In genomic region chr5:159316519-159317383, GRCh38 we compare ENCODE assay signal across 8 cellular contexts. TPM values are rescaled to one million over a fixed set of nuclear protein-coding genes. Genes with fewer than 3 reads are reported as not detected.
DNase-seq lines count a peak whose midpoint lies in the region; ATAC-seq, FAIRE-seq and TF ChIP-seq lines count a peak whose summit lies in the region.

No MANE protein-coding gene starts in this region.

- H3K27ac Mint-ChIP-seq in HFFc6: no peak overlapping the region

- peak; percentile 10 for DNase-seq in NCI-H2196 (lab: John Stamatoyannopoulos, UW; ENCODE audit: unreplicated experiment)
- DNase-seq in NCI-H2196 treated with DMSO at 0.1 percent for 48 hours (lab: John Stamatoyannopoulos, UW; ENCODE audit: unreplicated experiment): no peak
- DNase-seq in HFFc6: peak; percentile 43
- peak; percentile 27 for DNase-seq in RCC 7860 (ENCODE audit: low spot score)
- DNase-seq in GM12878 (ENCODE audit: low read depth, low spot score): no peak
- DNase-seq in left kidney (ENCODE audit: low read depth, low spot score): peak; percentile 78
- DNase-seq in stimulated activated naive CD4-positive, alpha-beta T cell treated with Interleukin-2 at 50 U/mL for 16 hours (lab: John Stamatoyannopoulos, UW): peak; percentile 5

- no peak overlapping the region for H3K9ac ChIP-seq in GM12878 (ENCODE audit: control insufficient read depth, insufficient read depth, low read length)

- no peaks in the 10 kb centered on the region for H3K4me1 Mint-ChIP-seq in HFFc6 (ENCODE audit: low read depth)

- H3K4me3 Mint-ChIP-seq in HFFc6: no peak overlapping the region

- no peaks in the 10 kb centered on the region for H3K36me3 Mint-ChIP-seq in HFFc6 (ENCODE audit: low read depth)

- RAD21 ChIA-PET in GM12878 (lab: Charles Lee; ENCODE audit: unreplicated experiment): interaction anchor here (0.6 to 5.0 kb wide), 16 partner anchors 10 to 1241 kb away, joined by 3 to 112 read pairs (median 4); no protein-coding TSS in a partner anchor

- TF ChIP-seq POLR2A in GM12878 (IDR thresholded peaks at IDR 0.05; ENCODE audit: low read depth, low read length): no peak

- H2AFZ ChIP-seq in GM12878 (ENCODE audit: control insufficient read depth, low read depth, low read length): no peak overlapping the region

- TF ChIP-seq RAD21 in GM12878 (IDR thresholded peaks at IDR 0.05; ENCODE audit: insufficient read depth, low read depth, low read length): peak; percentile 75

- TF ChIP-seq EP300 in GM12878 (IDR thresholded peaks at IDR 0.05; ENCODE audit: borderline replicate concordance in 1 of 2, control insufficient read depth in 1 of 2, low read depth in 2 of 2, low read length in 2 of 2): no peak

- no peaks in the 10 kb centered on the region for H3K36me3 ChIP-seq in GM12878 (ENCODE audit: control insufficient read depth in 2 of 2, insufficient read depth in 2 of 2, low read length in 1 of 2)

- no peak overlapping the region for H3K4me2 ChIP-seq in GM12878 (ENCODE audit: control insufficient read depth, insufficient read depth)

- 73% methylated on average over 9 of the region's 9 CpGs for WGBS in GM12878 (ENCODE audit: insufficient coverage, insufficient replicate concordance, low lambda C conversion rate, missing lambda C conversion rate)

- no peak overlapping the region for H3K27ac ChIP-seq in GM12878 (ENCODE audit: control insufficient read depth, insufficient read depth)

- CTCF ChIA-PET in GM12878 (lab: Yijun Ruan, JAX): interaction anchor here (0.6 to 6.9 kb wide), 41 partner anchors 9 to 1368 kb away, joined by 3 to 216 read pairs (median 4); no protein-coding TSS in a partner anchor

- FAIRE-seq in RCC 7860 (lab: Jason Lieb, UNC) (no peak), GM12878 (lab: Jason Lieb, UNC) (no peak)

- no peaks in the 10 kb centered on the region for H3K9me3 ChIP-seq in GM12878 (replicated peaks; ENCODE audit: control insufficient read depth, insufficient read depth, low read length)

- no peaks in the 10 kb centered on the region for H3K79me2 ChIP-seq in GM12878 (ENCODE audit: control insufficient read depth, insufficient read depth, low read length)

- TF ChIP-seq CTCF in HFFc6 (IDR thresholded peaks at IDR 0.05) (peak; percentile 83), GM12878 (IDR thresholded peaks at IDR 0.05 in 2 of 3, conservative IDR thresholded peaks at IDR 0.05 in 1 of 3; ENCODE audit: control insufficient read depth in 2 of 3, extremely low read depth in 1 of 3, insufficient read depth in 1 of 3, low read depth in 3 of 3, low read length in 3 of 3) (peak; percentile 73 to 77 (median 76))

- no peaks in the 10 kb centered on the region for H3K9me3 Mint-ChIP-seq in HFFc6

- H3K4me1 ChIP-seq in GM12878 (ENCODE audit: control insufficient read depth, insufficient read depth, low read length): no peaks in the 10 kb centered on the region

- H3K27me3 Mint-ChIP-seq in HFFc6 (ENCODE audit: insufficient read depth): peaks cover 15% of the 10 kb centered on the region

- ATAC-seq in GM12878 (peak; percentile 98), HG02970 (IDR thresholded peaks at IDR 0.05; ENCODE audit: low FRiP score, unreplicated experiment) (no peak)

- POLR2A ChIA-PET in GM12878 (lab: Charles Lee): interaction anchor here (0.5 to 0.8 kb wide), 2 partner anchors 55 to 126 kb away, joined by 3 read pairs; no protein-coding TSS in a partner anchor

- H3K4me3 ChIP-seq in GM12878: no peak overlapping the region

- no peaks in the 10 kb centered on the region for H3K27me3 ChIP-seq in GM12878 (replicated peaks in 1 of 2; ENCODE audit: control insufficient read depth in 2 of 2, insufficient read depth in 2 of 2, low read length in 1 of 2)

- SMC1A ChIA-PET in GM12878 (lab: Charles Lee; ENCODE audit: uncharacterized antibody, unreplicated experiment): interaction anchor here (0.6 to 6.8 kb wide), 24 partner anchors 10 to 1404 kb away, joined by 3 to 131 read pairs (median 4); no protein-coding TSS in a partner anchor

- intact Hi-C loops in GM12878 (cut with micrococcal nuclease; ENCODE audit: unreplicated experiment): loop anchor here (1.0 kb wide), 1 partner anchor 160 kb away; no protein-coding TSS in a partner anchor

- H4K20me1 ChIP-seq in GM12878 (ENCODE audit: control insufficient read depth, insufficient read depth): no peaks in the 10 kb centered on the region

- in situ Hi-C loops in GM12878 (cut with MboI): loop anchor here (5.0 kb wide), 1 partner anchor 159 kb away; no protein-coding TSS in a partner anchor

- no TSS peak for BruUV-seq in GM12878 (replicated peaks; lab: Mats Ljungman, UMichigan)

TF ChIP-seq in GM12878, 131 proteins besides CTCF, POLR2A, EP300 and RAD21 (continues in another document):
- TF ChIP-seq IKZF1 (conservative IDR thresholded peaks at IDR 0.05): no peak
- TF ChIP-seq YY1 (IDR thresholded peaks at IDR 0.05; ENCODE audit: low read depth, low read length): peak; percentile 43; the same call in 1 of the 2 replicates
- TF ChIP-seq TCF7 (IDR thresholded peaks at IDR 0.05; ENCODE audit: borderline replicate concordance): no peak
- peak; percentile 80 for TF ChIP-seq SMC3 (IDR thresholded peaks at IDR 0.05; ENCODE audit: borderline replicate concordance, low read length)
- TF ChIP-seq BRCA1 (IDR thresholded peaks at IDR 0.05; ENCODE audit: low read depth, low read length): no peak
- TF ChIP-seq GABPA (IDR thresholded peaks at IDR 0.05; ENCODE audit: low read depth): no peak
- no peak for TF ChIP-seq ZNF687 (IDR thresholded peaks at IDR 0.05)
- no peak for TF ChIP-seq SIX5 (IDR thresholded peaks at IDR 0.05; ENCODE audit: low read depth, low read length, severe bottlenecking)

RNA-seq across cellular contexts. Expression of gene IL12B, which starts 13.5 kb away (rescaled TPM):
- not detected for total RNA-seq in HFFc6 (2021; fragmentation: NEBNext Ultra II Directional; extraction: Animal tissue kit (Norgen Biotek cat#: 25700))
- total RNA-seq in GM12878 (2013; cell fraction: nucleolus; rRNA removed): 0.13 and 0.22 TPM in 2 replicates
- 0.28 and 0.38 TPM in 2 replicates for total RNA-seq in GM12878 (2014; rRNA removed)
- 0.49 and 0.64 TPM in 2 replicates for total RNA-seq in GM12878 (2014; rRNA removed; fragmentation: Illumina TruSeq; extraction: Trizol)
- total RNA-seq in GM12878 (2021): 0.29 and 0.31 TPM in 2 replicates
- not detected for polyA plus RNA-seq in GM12878 (2011; ENCODE audit: low read depth)
- 0.72 and 0.84 TPM in 2 replicates for polyA plus RNA-seq in GM12878 (2011; rRNA removed)
- polyA plus RNA-seq in GM12878 (2011; cell fraction: cytosol; rRNA removed): 0.28 and 0.43 TPM in 2 replicates
- 0.72 and 0.75 TPM in 2 replicates for polyA plus RNA-seq in GM12878 (2011; cell fraction: nucleus; rRNA removed)
- polyA plus RNA-seq in GM12878 (2012): 0.18 TPM in 1 of 2 replicates, not detected in the other
- 0.62 TPM in 2 replicates for polyA plus RNA-seq in GM12878 (2014; fragmentation: Illumina TruSeq; extraction: Trizol)
- polyA plus RNA-seq in GM12878 (2014; fragmentation: Nextera tagmentation; extraction: Ambion mirVana): under 1 TPM; 0.31 to 0.48 TPM
- 0.49 and 0.54 TPM in 2 replicates for polyA plus RNA-seq in GM12878 (2014; rRNA removed)
- polyA plus RNA-seq in GM12878 (2016; fragmentation: Nextera tagmentation; extraction: Ambion mirVana): under 1 TPM; 0.15 to 0.42 TPM
- 0.31 and 0.88 TPM in 2 replicates for polyA minus RNA-seq in GM12878 (2011; rRNA and poly(A)+ RNA removed)
- not detected in 2 replicates for polyA minus RNA-seq in GM12878 (2011; cell fraction: cytosol; rRNA and poly(A)+ RNA removed)
- polyA minus RNA-seq in GM12878 (2011; cell fraction: nucleus; rRNA and poly(A)+ RNA removed): 0.12 and 0.19 TPM in 2 replicates

RNA-seq across cellular contexts. Expression of gene UBLCP1, which starts 53.7 kb away (rescaled TPM):
- 10 to 100 TPM; 30.6 to 37.6 (median 35.0) TPM for total RNA-seq in HFFc6 (2021; fragmentation: NEBNext Ultra II Directional; extraction: Animal tissue kit (Norgen Biotek cat#: 25700))
- 6.8 and 7.5 TPM in 2 replicates for total RNA-seq in GM12878 (2013; cell fraction: nucleolus; rRNA removed)
- 28.1 and 30.8 TPM in 2 replicates for total RNA-seq in GM12878 (2014; rRNA removed)
- 40.9 TPM in 2 replicates for total RNA-seq in GM12878 (2014; rRNA removed; fragmentation: Illumina TruSeq; extraction: Trizol)
- total RNA-seq in GM12878 (2021): 19.8 and 22.2 TPM in 2 replicates
- polyA plus RNA-seq in GM12878 (2011; ENCODE audit: low read depth): 7.6 TPM
- 18.8 and 27.4 TPM in 2 replicates for polyA plus RNA-seq in GM12878 (2011; rRNA removed)
- polyA plus RNA-seq in GM12878 (2011; cell fraction: cytosol; rRNA removed): 6.3 and 8.5 TPM in 2 replicates
- 3.4 and 5.6 TPM in 2 replicates for polyA plus RNA-seq in GM12878 (2011; cell fraction: nucleus; rRNA removed)
- 16.6 and 17.6 TPM in 2 replicates for polyA plus RNA-seq in GM12878 (2012)
- polyA plus RNA-seq in GM12878 (2014; fragmentation: Illumina TruSeq; extraction: Trizol): 43.3 and 49.3 TPM in 2 replicates
- 10 to 100 TPM; 22.6 to 34.3 TPM for polyA plus RNA-seq in GM12878 (2014; fragmentation: Nextera tagmentation; extraction: Ambion mirVana)
- polyA plus RNA-seq in GM12878 (2014; rRNA removed): 21.4 and 29.9 TPM in 2 replicates
- 10 to 100 TPM; 42.2 to 44.2 TPM for polyA plus RNA-seq in GM12878 (2016; fragmentation: Nextera tagmentation; extraction: Ambion mirVana)
- 4.0 and 5.0 TPM in 2 replicates for polyA minus RNA-seq in GM12878 (2011; rRNA and poly(A)+ RNA removed)
- 3.2 and 4.2 TPM in 2 replicates for polyA minus RNA-seq in GM12878 (2011; cell fraction: cytosol; rRNA and poly(A)+ RNA removed)
- polyA minus RNA-seq in GM12878 (2011; cell fraction: nucleus; rRNA and poly(A)+ RNA removed): 2.4 and 5.1 TPM in 2 replicates

Comparison
In these comparisons a context has a peak if more than half of its experiments do, and no peak if none do; other contexts are left out.
1. DNase-seq: peak in NCI-H2196 (single experiment), HFFc6 (single experiment), RCC 7860 (single experiment), left kidney (single experiment) and stimulated activated naive CD4-positive, alpha-beta T cell treated with Interleukin-2 at 50 U/mL for 16 hours (single experiment); none in NCI-H2196 treated with DMSO at 0.1 percent for 48 hours (single experiment) and GM12878 (single experiment).